25 cellular contexts compared by ENCODE assay signal in the genomic region with DNA sequence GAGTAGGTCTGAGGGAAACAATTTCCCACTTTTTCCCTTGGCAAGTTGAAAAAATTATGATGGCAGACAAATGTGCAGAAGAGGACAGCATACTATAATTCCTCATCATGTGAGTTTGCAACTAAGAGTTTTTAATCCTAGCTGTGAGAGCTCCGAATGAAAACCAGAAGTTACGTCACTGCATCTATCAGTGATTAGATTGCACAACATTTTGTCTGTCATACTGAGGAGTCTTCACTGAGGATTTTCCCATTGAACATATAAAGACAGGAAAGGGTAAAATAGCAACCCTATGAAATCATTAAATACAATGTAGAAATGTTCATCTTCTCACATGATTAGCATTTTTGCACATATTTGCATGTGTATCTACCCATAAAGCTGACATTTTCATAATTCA.
"Had no signal": no experiment of that assay in that cellular context is flagged by ENCODE, and none has a peak within 500 bp of the region (broad histone marks: within the 10 kb centered on the region; RNA-seq: fewer than 3 reads in every experiment).

No MANE protein-coding gene starts in this region.

- H3K36me3 ChIP-seq: MG63, Peyer's patch had no signal

- H3K4me3 ChIP-seq: MG63, PC-9, Peyer's patch, SJCRH30 had no signal

- H3K4me1 ChIP-seq: Peyer's patch, SJCRH30 had no signal

- ATAC-seq: Right ventricle myocardium inferior, SK-N-SH treated with all-trans-retinoic acid at 6 μM for 48 hours had no signal

- H3K27ac ChIP-seq: PC-9, Peyer's patch, SJCRH30 had no signal

- H3K9me3 ChIP-seq: MG63 had no signal

- H2AFZ ChIP-seq: PC-9 had no signal

- DNase-seq: Karpas-422, KG1, MG63, NCI-H1048, NCI-H1105, NCI-H1417, NCI-H146, NCI-H187, NCI-H2029, NCI-H2081 treated with DMSO at 0.1 percent for 48 hours, NCI-H2171, NCI-H226, NCI-H446, NCI-H510A, NCI-H524 treated with DMSO at 0.1 percent for 48 hours, NCI-H69, NCI-H774, OCI-M1, PC-9, Peyer's patch, SHP77 treated with DMSO at 0.1 percent for 48 hours, SJCRH30, T-helper 2 cell had no signal

- H3K4me2 ChIP-seq: PC-9 had no signal

- H3K27me3 ChIP-seq: MG63, Peyer's patch, SJCRH30 had no signal
